In genomic region chr6:27754408-27754782, GRCh38 we compare ENCODE assay signal across 8 cellular contexts.
DNase-seq lines count a peak whose midpoint lies in the region; ATAC-seq and TF ChIP-seq lines count a peak whose summit lies in the region.

No MANE protein-coding gene starts in this region.

- peaks cover 10% of the 10 kb centered on the region for H3K36me3 Mint-ChIP-seq in dendritic cell treated with granulocyte-macrophage colony-stimulating factor and Interleukin-4, amounts not matched to agents 40 ng/mL and 50 ng/mL, for 4 days (ENCODE audit: low read depth)

- no peak overlapping the region for H2AFZ ChIP-seq in OCI-LY1 (ENCODE audit: low read length)
- H2AFZ ChIP-seq in osteoblast (ENCODE audit: low read length) = peak overlapping the region; percentile 78

- H3K9me3 ChIP-seq in ES-I3 (ENCODE audit: control insufficient read depth, insufficient read depth, low read length) (no peaks in the 10 kb centered on the region), OCI-LY1 (ENCODE audit: low read length) (no peaks in the 10 kb centered on the region), osteoblast (ENCODE audit: low read depth, low read length) (no peaks in the 10 kb centered on the region), body of pancreas (no peaks in the 10 kb centered on the region)

- H3K79me2 ChIP-seq in OCI-LY1 (ENCODE audit: insufficient read depth, low read length) = no peaks in the 10 kb centered on the region
- no peaks in the 10 kb centered on the region for H3K79me2 ChIP-seq in osteoblast (ENCODE audit: insufficient read depth, low read length)

- H3K27ac ChIP-seq in OCI-LY1 (ENCODE audit: low read depth, low read length, poor library complexity, severe bottlenecking) (no peak overlapping the region), osteoblast (ENCODE audit: low read depth, low read length) (no peak overlapping the region), body of pancreas (no peak overlapping the region)

- H4K20me1 ChIP-seq in OCI-LY1 (ENCODE audit: insufficient read depth, low read length) = no peaks in the 10 kb centered on the region
- no peaks in the 10 kb centered on the region for H4K20me1 ChIP-seq in osteoblast (ENCODE audit: insufficient read depth, low read length)

- H3K4me1 ChIP-seq in ES-I3 (ENCODE audit: insufficient read depth, low read length) (no peaks in the 10 kb centered on the region; the same call in 1 of the 2 replicates), OCI-LY1 (ENCODE audit: insufficient read depth, low read length, severe bottlenecking) (peaks cover 16% of the 10 kb centered on the region), osteoblast (ENCODE audit: insufficient read depth, low read length) (peaks cover 6% of the 10 kb centered on the region), body of pancreas (peaks cover 13% of the 10 kb centered on the region)

- H3K36me3 ChIP-seq in ES-I3 (ENCODE audit: insufficient read depth, low read length) (no peaks in the 10 kb centered on the region), OCI-LY1 (ENCODE audit: insufficient read depth, low read length) (no peaks in the 10 kb centered on the region), osteoblast (ENCODE audit: insufficient read depth, low read length) (no peaks in the 10 kb centered on the region), body of pancreas (replicated peaks in 1 of 2; ENCODE audit: insufficient read depth in 1 of 2, low read depth in 2 of 2) (no peaks in the 10 kb centered on the region)

- ATAC-seq in GM18909 (IDR thresholded peaks at IDR 0.05; ENCODE audit: poor library complexity, unreplicated experiment) = no peak
- ATAC-seq in body of pancreas = no peak

- H3K4me1 Mint-ChIP-seq in dendritic cell treated with granulocyte-macrophage colony-stimulating factor and Interleukin-4, amounts not matched to agents 40 ng/mL and 50 ng/mL, for 4 days (ENCODE audit: low read depth) = peaks cover 28% of the 10 kb centered on the region

- no peak for TF ChIP-seq POLR2A in body of pancreas (IDR thresholded peaks at IDR 0.05)

- peak overlapping the region; percentile 96 for H3K4me3 ChIP-seq in OCI-LY1 (ENCODE audit: low read depth, low read length, poor library complexity, severe bottlenecking)
- peak overlapping the region; percentile 69 for H3K4me3 ChIP-seq in osteoblast (ENCODE audit: insufficient read depth, low read length)
- no peak overlapping the region for H3K4me3 ChIP-seq in body of pancreas

- H3K27ac Mint-ChIP-seq in dendritic cell treated with granulocyte-macrophage colony-stimulating factor and Interleukin-4, amounts not matched to agents 40 ng/mL and 50 ng/mL, for 4 days = peak overlapping the region; percentile 21

- intact Hi-C loops in dendritic cell treated with granulocyte-macrophage colony-stimulating factor and Interleukin-4, amounts not matched to agents 40 ng/mL and 50 ng/mL, for 4 days (cut with micrococcal nuclease) = loop anchor here (1.0 to 5.0 kb wide), 3 partner anchors 39 to 627 kb away; no protein-coding TSS in a partner anchor
- intact Hi-C loops in body of pancreas (cut with DNase I) = no loop called here

- H3F3A ChIP-seq in OCI-LY1 (ENCODE audit: insufficient read depth, low read length) = no peaks in the 10 kb centered on the region; the same call in 1 of the 2 replicates

- H3K27me3 Mint-ChIP-seq in dendritic cell treated with granulocyte-macrophage colony-stimulating factor and Interleukin-4, amounts not matched to agents 40 ng/mL and 50 ng/mL, for 4 days = no peaks in the 10 kb centered on the region

- no peaks in the 10 kb centered on the region for H3K9me3 Mint-ChIP-seq in dendritic cell treated with granulocyte-macrophage colony-stimulating factor and Interleukin-4, amounts not matched to agents 40 ng/mL and 50 ng/mL, for 4 days

- TF ChIP-seq CTCF in OCI-LY1 (IDR thresholded peaks at IDR 0.05; ENCODE audit: low read length) (no peak), osteoblast (IDR thresholded peaks at IDR 0.05; ENCODE audit: extremely low read depth, low read depth, low read length) (no peak), body of pancreas (IDR thresholded peaks at IDR 0.05) (no peak)

- H3K9ac ChIP-seq in ES-I3 (ENCODE audit: low read depth, low read length) (peak overlapping the region; percentile 19; the same call in 1 of the 2 replicates), OCI-LY1 (ENCODE audit: low read length) (no peak overlapping the region)

- no peaks in the 10 kb centered on the region for H3K9me2 ChIP-seq in OCI-LY1 (ENCODE audit: low read depth, low read length)

- H3K27me3 ChIP-seq in OCI-LY1 (ENCODE audit: insufficient read depth, low read length) (peaks cover 6% of the 10 kb centered on the region; the same call in 1 of the 2 replicates), osteoblast (ENCODE audit: insufficient read depth, low read length) (no peaks in the 10 kb centered on the region), body of pancreas (peaks cover 0 to 5% of the 10 kb centered on the region in 2 donors)

- 3 to 9% methylated on average over 1 of the region's 1 CpG for WGBS in body of pancreas, 2 donors

- DNase-seq in osteoblast (ENCODE audit: insufficient read length, low spot score, missing footprints) (peak; percentile 56), activated gamma-delta T cell (lab: John Stamatoyannopoulos, UW) (no peak), body of pancreas (no peak), globus pallidus (ENCODE audit: low spot score) (no peak)

- H3K4me2 ChIP-seq in OCI-LY1 (ENCODE audit: low read length) = peak overlapping the region; percentile 95
- peak overlapping the region; percentile 84 for H3K4me2 ChIP-seq in osteoblast (ENCODE audit: insufficient read depth, low read length)

- H3K4me3 Mint-ChIP-seq in dendritic cell treated with granulocyte-macrophage colony-stimulating factor and Interleukin-4, amounts not matched to agents 40 ng/mL and 50 ng/mL, for 4 days = no peak overlapping the region

Comparison
In these comparisons a context has a peak if more than half of its experiments do, and no peak if none do; other contexts are left out.
1. H3K4me3 ChIP-seq: peak in OCI-LY1 (single experiment) and osteoblast (single experiment); none in body of pancreas (0 of 2).